10 cellular contexts compared by ENCODE assay signal in genomic region chr3:51686056-51686455, GRCh38. TPM values are rescaled to one million over a fixed set of nuclear protein-coding genes. Genes with fewer than 3 reads are reported as not detected.
DNase-seq lines count a peak whose midpoint lies in the region; ATAC-seq and TF ChIP-seq lines count a peak whose summit lies in the region.
"Had no signal": no experiment of that assay in that cellular context is flagged by ENCODE, and none has a peak within 500 bp of the region (broad histone marks: within the 10 kb centered on the region; RNA-seq: fewer than 3 reads in every experiment).

No MANE protein-coding gene starts in this region.

- no peak for TF ChIP-seq POLR2A in heart left ventricle (IDR thresholded peaks at IDR 0.05)
- no peak for TF ChIP-seq POLR2A in upper lobe of left lung (IDR thresholded peaks at IDR 0.05)

- peaks cover 31 to 92% (median 80%) of the 10 kb centered on the region in 12 donors for H3K4me1 ChIP-seq in heart left ventricle
- H3K4me1 ChIP-seq in upper lobe of left lung, result peaks cover 33 to 46% (median 40%) of the 10 kb centered on the region in 4 donors
- H3K4me1 ChIP-seq: BE2C, SJSA1 had no signal

- H3K27ac Mint-ChIP-seq in chondrocyte (ENCODE audit: unreplicated experiment) (peak overlapping the region; percentile 70), natural killer cell (peak overlapping the region; percentile 91 to 97)

- peak overlapping the region in 1 of 12 donors; percentile 25 for H3K4me3 ChIP-seq in heart left ventricle
- H3K4me3 ChIP-seq in upper lobe of left lung, result no peak overlapping the region
- H3K4me3 ChIP-seq: SJSA1 had no signal

- ATAC-seq in heart left ventricle (no peak), left cardiac atrium (no peak), natural killer cell (no peak), upper lobe of left lung (ENCODE audit: low FRiP score in 2 of 2) (no peak), HG03354 (IDR thresholded peaks at IDR 0.05; ENCODE audit: poor library complexity, severe bottlenecking, unreplicated experiment) (no peak), HG02870 (IDR thresholded peaks at IDR 0.05; ENCODE audit: unreplicated experiment) (no peak)

- H3K4me1 Mint-ChIP-seq in chondrocyte (ENCODE audit: low read depth), result peaks cover 39% of the 10 kb centered on the region
- peaks cover 67 to 77% of the 10 kb centered on the region in 2 donors for H3K4me1 Mint-ChIP-seq in natural killer cell

- H3K27me3 ChIP-seq in heart left ventricle, result no peaks in the 10 kb centered on the region
- H3K27me3 ChIP-seq in upper lobe of left lung, result no peaks in the 10 kb centered on the region
- H3K27me3 ChIP-seq: BE2C, SJSA1 had no signal

- H3K27me3 Mint-ChIP-seq in chondrocyte (ENCODE audit: low read depth) (no peaks in the 10 kb centered on the region), natural killer cell (ENCODE audit: low read depth in 2 of 2) (no peaks in the 10 kb centered on the region)

- H3K27ac ChIP-seq in heart left ventricle, result peak overlapping the region; percentile 66 to 97 (median 94)
- H3K27ac ChIP-seq in upper lobe of left lung, result peak overlapping the region; percentile 63 to 88 (median 70)
- H3K27ac ChIP-seq: SJSA1 had no signal

- H3K9me3 ChIP-seq in heart left ventricle, result no peaks in the 10 kb centered on the region
- no peaks in the 10 kb centered on the region for H3K9me3 ChIP-seq in upper lobe of left lung
- H3K9me3 ChIP-seq: BE2C, SJSA1 had no signal

- no peak for TF ChIP-seq EP300 in upper lobe of left lung (IDR thresholded peaks at IDR 0.05)

- peaks cover 0 to 57% (median 16%) of the 10 kb centered on the region in 9 donors for H3K36me3 ChIP-seq in heart left ventricle
- peaks cover 2 to 59% (median 26%) of the 10 kb centered on the region in 4 donors for H3K36me3 ChIP-seq in upper lobe of left lung
- H3K36me3 ChIP-seq: BE2C had no signal

- intact Hi-C loops in heart left ventricle (cut with DNase I), result loop anchor here in 4 of 10 donors (10.0 kb wide), 2 partner anchors 301 to 1071 kb away; partner anchors contain the start of genes MANF (in 3 of the 4), CISH (in 1 of the 4) and MAPKAPK3 (in 1 of the 4)
- intact Hi-C loops in left cardiac atrium (cut with DNase I), result no loop called here
- intact Hi-C loops in natural killer cell (cut with micrococcal nuclease), result loop anchor here (2.0 kb wide), 1 partner anchor 15 kb away; the partner anchor contains the start of gene TEX264

- DNase-seq in heart left ventricle (peak in 1 of 5 donors; percentile 53), left cardiac atrium (no peak), chondrocyte (ENCODE audit: low spot score) (no peak), natural killer cell (no peak), upper lobe of left lung (no peak), cerebellum (ENCODE audit: low spot score) (no peak)
- DNase-seq: BE2C had no signal

- TF ChIP-seq CTCF in heart left ventricle (IDR thresholded peaks at IDR 0.05) (no peak), chondrocyte (IDR thresholded peaks at IDR 0.05) (no peak), natural killer cell (IDR thresholded peaks at IDR 0.05) (no peak), upper lobe of left lung (IDR thresholded peaks at IDR 0.05) (no peak)

- no peak overlapping the region for H3K4me3 Mint-ChIP-seq in chondrocyte (ENCODE audit: unreplicated experiment)
- H3K4me3 Mint-ChIP-seq in natural killer cell, result peak overlapping the region; percentile 88

- peaks cover 26% of the 10 kb centered on the region for H3K36me3 Mint-ChIP-seq in chondrocyte (ENCODE audit: low read depth)
- no peaks in the 10 kb centered on the region for H3K36me3 Mint-ChIP-seq in natural killer cell

- 71 to 86% (median 77%) methylated on average over 4 of the region's 4 CpGs for WGBS in heart left ventricle, 4 donors
- 80% methylated on average over 4 of the region's 4 CpGs for WGBS in upper lobe of left lung, 2 donors

- H3K9me3 Mint-ChIP-seq in chondrocyte (ENCODE audit: low read depth) (no peaks in the 10 kb centered on the region), natural killer cell (no peaks in the 10 kb centered on the region)

RNA-seq across cellular contexts. Expression of gene TEX264, which starts 15.0 kb away (rescaled TPM):
- total RNA-seq in heart left ventricle (10 to 100 TPM; 29.5 to 64.0 (median 36.9) TPM), left cardiac atrium (10 to 100 TPM; 44.1 TPM), chondrocyte (43.0 to 45.0 TPM (median 45.0 TPM) in 3 replicates), natural killer cell (10 to 100 TPM; 41.1 to 46.8 (median 45.4) TPM), upper lobe of left lung (10 to 100 TPM; 40.4 to 86.5 (median 55.5) TPM), cerebellum (12.2 TPM)
- polyA plus RNA-seq in heart left ventricle, result 10 to 100 TPM; 68.1 to 69.0 TPM

RNA-seq across cellular contexts. Expression of gene GRM2, which starts 20.8 kb away (rescaled TPM):
- total RNA-seq in heart left ventricle (under 1 TPM in 7 of 9 donors, not detected in 2; 0.21 to 0.95 (median 0.56) TPM), left cardiac atrium (under 1 TPM; 0.15 to 0.50 TPM), chondrocyte (0.10 TPM in 2 of 3 replicates, not detected in the other), natural killer cell (1 to 10 TPM; 5.6 to 8.0 (median 7.4) TPM), upper lobe of left lung (1 to 10 TPM in 1 of 6 donors, under 1 TPM in 4, not detected in 1; 0.10 to 1.0 (median 0.30) TPM), cerebellum (9.4 TPM)
- polyA plus RNA-seq in heart left ventricle, result under 1 TPM; 0.03 to 0.11 TPM
